In genomic region chr1:247111636-247112478, GRCh38 we compare ENCODE assay signal across 8 cellular contexts. TPM values are rescaled to one million over a fixed set of nuclear protein-coding genes. Genes with fewer than 3 reads are reported as not detected.
DNase-seq lines count a peak whose midpoint lies in the region; ATAC-seq and TF ChIP-seq lines count a peak whose summit lies in the region.

No MANE protein-coding gene starts in this region.

- H3K9me3 Mint-ChIP-seq in natural killer cell, result no peaks in the 10 kb centered on the region

- H3K36me3 ChIP-seq in H7 (replicated peaks; ENCODE audit: control insufficient read depth, insufficient read depth, low read length), result no peaks in the 10 kb centered on the region
- H3K36me3 ChIP-seq in HAP-1 (replicated peaks), result no peaks in the 10 kb centered on the region

- H3K9me3 ChIP-seq in HAP-1, result 0 out of 2 replicates have a peak, but pooled peaks cover 2% of the 10 kb centered on the region

- no peaks in the 10 kb centered on the region for H3K4me1 ChIP-seq in HAP-1

- H3K4me1 Mint-ChIP-seq in natural killer cell, result peaks cover 7 to 10% of the 10 kb centered on the region in 2 donors

- in situ Hi-C loops in ACHN (cut with HindIII; ENCODE audit: low pct_ligation_motif_present, low pct_unique_long_range_greater_than_20kb, low sequenced_read_pairs), result no loop called here
- in situ Hi-C loops in HAP-1 (cut with MboI; ENCODE audit: low sequenced_read_pairs), result no loop called here

- peak; percentile 25 for DNase-seq in ACHN
- peak; percentile 91 for DNase-seq in H7
- DNase-seq in foreskin melanocyte, result peak; percentile 40
- no peak for DNase-seq in natural killer cell
- DNase-seq in central memory CD4-positive, alpha-beta T cell, result no peak
- no peak for DNase-seq in SKM-1 treated with dmso at 0.1 percent for 144 hours (lab: John Stamatoyannopoulos, UW; ENCODE audit: unreplicated experiment)
- DNase-seq in HAP-1 (ENCODE audit: low spot score in 2 of 2), result no peak

- no peaks in the 10 kb centered on the region for H3K36me3 Mint-ChIP-seq in natural killer cell

- H3K4me3 ChIP-seq in H7 (ENCODE audit: insufficient read depth, low read depth, low read length) (peak overlapping the region; percentile 68), WI38 (ENCODE audit: low read depth, low read length) (peak overlapping the region; percentile 65), HAP-1 (no peak overlapping the region)

- peaks cover 39 to 41% of the 10 kb centered on the region in 2 donors for H3K27me3 Mint-ChIP-seq in natural killer cell (ENCODE audit: low read depth in 2 of 2)

- intact Hi-C loops in natural killer cell (cut with micrococcal nuclease), result loop anchor here (5.0 kb wide), 1 partner anchor 420 kb away; no protein-coding TSS in a partner anchor

- no peak overlapping the region for H3K27ac Mint-ChIP-seq in natural killer cell

- peak overlapping the region; percentile 65 for H3K4me3 Mint-ChIP-seq in natural killer cell

- TF ChIP-seq CTCF in WI38 (IDR thresholded peaks at IDR 0.05; ENCODE audit: low read depth, low read length) (no peak), natural killer cell (IDR thresholded peaks at IDR 0.05) (no peak)

- peak; percentile 46 to 64 (median 56) for ATAC-seq in natural killer cell

- H3K27me3 ChIP-seq in H7 (ENCODE audit: control insufficient read depth, insufficient read depth, low read length) (peaks cover 44% of the 10 kb centered on the region), HAP-1 (ENCODE audit: low read depth) (no peaks in the 10 kb centered on the region)

RNA-seq across cellular contexts. Expression of gene ZNF669, which starts 7.7 kb away (rescaled TPM):
- 19.8 and 29.9 TPM in 2 replicates for total RNA-seq in H7 (2014; rRNA removed; shearing (Covaris generic))
- 10 to 100 TPM; 16.2 to 18.3 (median 17.0) TPM for total RNA-seq in natural killer cell

RNA-seq across cellular contexts. Expression of gene ZNF670, which starts 33.2 kb away (rescaled TPM):
- total RNA-seq in H7 (2014; rRNA removed; shearing (Covaris generic)), result 16.4 and 28.7 TPM in 2 replicates
- total RNA-seq in natural killer cell, result under 1 TPM; 0.35 to 0.95 (median 0.45) TPM

RNA-seq across cellular contexts. Expression of gene ZNF124, which starts 60.0 kb away (rescaled TPM):
- total RNA-seq in H7 (2014; rRNA removed; shearing (Covaris generic)), result 50.3 and 54.5 TPM in 2 replicates
- 10 to 100 TPM; 22.0 to 50.6 (median 31.2) TPM for total RNA-seq in natural killer cell

Comparison
In these comparisons a context has a peak if more than half of its experiments do, and no peak if none do; other contexts are left out.
1. DNase-seq: peak in ACHN (single experiment), H7 (single experiment) and foreskin melanocyte (single experiment); none in natural killer cell (single experiment), central memory CD4-positive, alpha-beta T cell (single experiment), SKM-1 treated with dmso at 0.1 percent for 144 hours (single experiment) and HAP-1 (0 of 2).